Comparison of ENCODE assay signal across 8 cellular contexts in genomic region chrX:115562492-115562872, GRCh38. TPM values are rescaled to one million over a fixed set of nuclear protein-coding genes. Genes with fewer than 3 reads are reported as not detected.
A peak's percentile ranks its signal among the peaks of the same experiment; 100 is the strongest.
DNase-seq lines count a peak whose midpoint lies in the region; ATAC-seq, FAIRE-seq and TF ChIP-seq lines count a peak whose summit lies in the region.

No MANE protein-coding gene starts in this region.

- H3K27ac ChIP-seq in GM12878 (ENCODE audit: control insufficient read depth, insufficient read depth), result no peak overlapping the region
- H3K27ac ChIP-seq in iPS-20b (ENCODE audit: low read length), result no peak overlapping the region
- peak overlapping the region; percentile 66 to 92 (median 89) for H3K27ac ChIP-seq in stomach

- SMC1A ChIA-PET in GM12878 (lab: Charles Lee; ENCODE audit: uncharacterized antibody, unreplicated experiment), result interaction anchor here (0.6 to 5.9 kb wide), 28 partner anchors 10 to 235 kb away, joined by 3 to 79 read pairs (median 4); no protein-coding TSS in a partner anchor

- H2AFZ ChIP-seq in GM12878 (ENCODE audit: control insufficient read depth, low read depth, low read length), result no peak overlapping the region

- no TSS peak for BruUV-seq in GM12878 (replicated peaks; lab: Mats Ljungman, UMichigan)

- H3K27me3 Mint-ChIP-seq in HFFc6 (ENCODE audit: insufficient read depth), result peaks cover 2% of the 10 kb centered on the region; the same call in 1 of the 2 replicates

- DNase-seq in HFFc6 (peak; percentile 20), GM12878 (ENCODE audit: low read depth, low spot score) (no peak), stomach (no peak), LoVo (ENCODE audit: low spot score) (no peak), NCI-H2029 (lab: John Stamatoyannopoulos, UW) (no peak)
- no peak for DNase-seq in activated CD4-positive, alpha-beta T cell treated with anti-CD3 and anti-CD28 coated beads, Interleukin-2, amount 50 U/mL, for 48 hours
- DNase-seq in stimulated activated CD4-positive, alpha-beta T cell treated with anti-CD3 and anti-CD28 coated beads, Interleukin-2, amount 100 ng/mL, for 24 hours, result no peak

- 6% methylated on average over 8 of the region's 8 CpGs for WGBS in GM12878 (ENCODE audit: insufficient coverage, insufficient replicate concordance, low lambda C conversion rate, missing lambda C conversion rate)
- WGBS in stomach, 5 donors, result 10 to 21% (median 13%) methylated on average over 8 of the region's 8 CpGs

- H3K79me2 ChIP-seq in GM12878 (ENCODE audit: control insufficient read depth, insufficient read depth, low read length), result peaks cover 2% of the 10 kb centered on the region

- RAD21 ChIA-PET in GM12878 (lab: Charles Lee; ENCODE audit: unreplicated experiment), result interaction anchor here (0.7 to 4.9 kb wide), 23 partner anchors 18 to 233 kb away, joined by 3 to 50 read pairs (median 3); no protein-coding TSS in a partner anchor

- intact Hi-C loops in GM12878 (cut with micrococcal nuclease; ENCODE audit: unreplicated experiment), result loop anchor here (5.0 to 10.0 kb wide), 2 partner anchors 200 to 338 kb away; no protein-coding TSS in a partner anchor
- intact Hi-C loops in stomach (cut with DNase I; ENCODE audit: low total_unique reads), result no loop called here

- CTCF ChIA-PET in GM12878 (lab: Yijun Ruan, JAX), result interaction anchor here (0.7 to 5.6 kb wide), 12 partner anchors 15 to 396 kb away, joined by 3 to 62 read pairs (median 6); no protein-coding TSS in a partner anchor

- POLR2A ChIA-PET in GM12878 (lab: Charles Lee), result interaction anchor here (0.9 to 1.9 kb wide), 7 partner anchors 12 to 187 kb away, joined by 3 to 13 read pairs (median 5); no protein-coding TSS in a partner anchor

- TF ChIP-seq POLR2A in GM12878 (IDR thresholded peaks at IDR 0.05; ENCODE audit: low read depth, low read length), result no peak
- no peak for TF ChIP-seq POLR2A in stomach (IDR thresholded peaks at IDR 0.05)

- H3K4me1 ChIP-seq in GM12878 (ENCODE audit: control insufficient read depth, insufficient read depth, low read length) (no peaks in the 10 kb centered on the region), iPS-20b (ENCODE audit: insufficient read depth, low read length) (peaks cover 5% of the 10 kb centered on the region; the same call in 1 of the 2 replicates), stomach (peaks cover 0 to 15% (median 11%) of the 10 kb centered on the region in 4 donors)

- H4K20me1 ChIP-seq in GM12878 (ENCODE audit: control insufficient read depth, insufficient read depth), result no peaks in the 10 kb centered on the region

- H3K4me3 ChIP-seq in GM12878 (peak overlapping the region; percentile 25; the same call in 1 of the 2 replicates), iPS-20b (ENCODE audit: low read length) (peak overlapping the region; percentile 89), stomach (peak overlapping the region; percentile 54 to 64 (median 59))

- H3K36me3 ChIP-seq in GM12878 (ENCODE audit: control insufficient read depth in 2 of 2, insufficient read depth in 2 of 2, low read length in 1 of 2) (no peaks in the 10 kb centered on the region), iPS-20b (ENCODE audit: insufficient read depth, low read depth, low read length) (no peaks in the 10 kb centered on the region; the same call in 1 of the 2 replicates), stomach (no peaks in the 10 kb centered on the region)

- H3K9me3 ChIP-seq in GM12878 (replicated peaks; ENCODE audit: control insufficient read depth, insufficient read depth, low read length), result no peaks in the 10 kb centered on the region
- H3K9me3 ChIP-seq in iPS-20b (ENCODE audit: insufficient read depth, low read depth, low read length), result no peaks in the 10 kb centered on the region
- no peaks in the 10 kb centered on the region for H3K9me3 ChIP-seq in stomach

- TF ChIP-seq RAD21 in GM12878 (IDR thresholded peaks at IDR 0.05; ENCODE audit: insufficient read depth, low read depth, low read length), result no peak

- no peaks in the 10 kb centered on the region for H3K9me3 Mint-ChIP-seq in HFFc6

- peaks cover 0 to 3% of the 10 kb centered on the region in 2 experiments; a peak in 3 of 4 replicates for H3K27me3 ChIP-seq in GM12878 (replicated peaks in 1 of 2; ENCODE audit: control insufficient read depth in 2 of 2, insufficient read depth in 2 of 2, low read length in 1 of 2)
- no peaks in the 10 kb centered on the region for H3K27me3 ChIP-seq in iPS-20b (ENCODE audit: insufficient read depth, low read length)
- H3K27me3 ChIP-seq in stomach, result peaks cover 0 to 43% (median 5%) of the 10 kb centered on the region in 3 donors

- no peak for FAIRE-seq in GM12878 (lab: Jason Lieb, UNC)

- in situ Hi-C loops in GM12878 (cut with MboI), result loop anchor here (10.0 kb wide), 1 partner anchor 228 kb away; no protein-coding TSS in a partner anchor

- peak overlapping the region; percentile 90 for H3K27ac Mint-ChIP-seq in HFFc6

- no peak for ATAC-seq in GM12878

- no peak for TF ChIP-seq EP300 in GM12878 (IDR thresholded peaks at IDR 0.05; ENCODE audit: borderline replicate concordance in 1 of 2, control insufficient read depth in 1 of 2, low read depth in 2 of 2, low read length in 2 of 2)
- no peak for TF ChIP-seq EP300 in stomach (IDR thresholded peaks at IDR 0.05)

- peaks cover 49% of the 10 kb centered on the region for H3K4me1 Mint-ChIP-seq in HFFc6 (ENCODE audit: low read depth)

- H3K9ac ChIP-seq in GM12878 (ENCODE audit: control insufficient read depth, insufficient read depth, low read length) (no peak overlapping the region), iPS-20b (ENCODE audit: low read depth, low read length) (peak overlapping the region; percentile 88; the same call in 1 of the 2 replicates)

- TF ChIP-seq CTCF in HFFc6 (IDR thresholded peaks at IDR 0.05) (no peak), GM12878 (IDR thresholded peaks at IDR 0.05 in 2 of 3, conservative IDR thresholded peaks at IDR 0.05 in 1 of 3; ENCODE audit: control insufficient read depth in 2 of 3, extremely low read depth in 1 of 3, insufficient read depth in 1 of 3, low read depth in 3 of 3, low read length in 3 of 3) (no peak), stomach (IDR thresholded peaks at IDR 0.05) (no peak)

- peaks cover 6% of the 10 kb centered on the region; the same call in 1 of the 2 replicates for H3K36me3 Mint-ChIP-seq in HFFc6 (ENCODE audit: low read depth)

- no peak overlapping the region for H3K4me2 ChIP-seq in GM12878 (ENCODE audit: control insufficient read depth, insufficient read depth)

- peak overlapping the region; percentile 93 for H3K4me3 Mint-ChIP-seq in HFFc6

TF ChIP-seq in GM12878, 131 proteins besides CTCF, POLR2A, EP300 and RAD21 (continues in another document):
- no peak for TF ChIP-seq PML (IDR thresholded peaks at IDR 0.05; ENCODE audit: low read length)
- no peak for TF ChIP-seq RELA (IDR thresholded peaks at IDR 0.05; ENCODE audit: borderline replicate concordance, partially characterized antibody)
- no peak for TF ChIP-seq SUPT20H (IDR thresholded peaks at IDR 0.05; ENCODE audit: borderline replicate concordance, control insufficient read depth, low read depth, low read length)
- TF ChIP-seq BHLHE40 (IDR thresholded peaks at IDR 0.05; ENCODE audit: borderline replicate concordance in 1 of 2, low read depth in 2 of 2, low read length in 1 of 2), result peak in 1 of 2 experiments; percentile 53; a peak in 1 of 4 replicates
- TF ChIP-seq E4F1 (IDR thresholded peaks at IDR 0.05; ENCODE audit: borderline replicate concordance, partially characterized antibody), result no peak
- TF ChIP-seq RAD51 (IDR thresholded peaks at IDR 0.05), result peak; percentile 96
- TF ChIP-seq RCOR1 (conservative IDR thresholded peaks at IDR 0.05; ENCODE audit: low read depth, low read length), result no peak
- no peak for TF ChIP-seq HDAC2 (IDR thresholded peaks at IDR 0.05)

RNA-seq across cellular contexts. Expression of gene PLS3, which starts 1.5 kb away (rescaled TPM):
- 100 to 1,000 TPM; 206 to 281 (median 254) TPM for total RNA-seq in HFFc6 (2021; fragmentation: NEBNext Ultra II Directional; extraction: Animal tissue kit (Norgen Biotek cat#: 25700))
- 27.8 and 30.3 TPM in 2 replicates for total RNA-seq in GM12878 (2013; cell fraction: nucleolus; rRNA removed)
- total RNA-seq in GM12878 (2014; rRNA removed) (178 and 201 TPM in 2 replicates), GM12878 (2014; rRNA removed; fragmentation: Illumina TruSeq; extraction: Trizol) (231 TPM in 2 replicates), GM12878 (2021) (161 and 164 TPM in 2 replicates), stomach (100 to 1,000 TPM in 1 of 5 donors, 10 to 100 TPM in 3, 1 to 10 TPM in 1; 7.5 to 129 (median 59.6) TPM)
- 7.4 TPM for polyA plus RNA-seq in GM12878 (2011; ENCODE audit: low read depth)
- polyA plus RNA-seq in GM12878 (2011; rRNA removed) (47.6 and 83.4 TPM in 2 replicates), GM12878 (2014; fragmentation: Illumina TruSeq; extraction: Trizol) (233 and 285 TPM in 2 replicates), GM12878 (2014; fragmentation: Nextera tagmentation; extraction: Ambion mirVana) (100 to 1,000 TPM; 122 to 169 TPM), GM12878 (2014; rRNA removed) (119 and 130 TPM in 2 replicates), GM12878 (2016; fragmentation: Nextera tagmentation; extraction: Ambion mirVana) (100 to 1,000 TPM; 227 to 236 TPM), stomach (10 to 100 TPM; 21.5 to 36.0 (median 25.1) TPM)
- 16.3 and 22.1 TPM in 2 replicates for polyA plus RNA-seq in GM12878 (2011; cell fraction: cytosol; rRNA removed)
- 14.2 and 21.5 TPM in 2 replicates for polyA plus RNA-seq in GM12878 (2011; cell fraction: nucleus; rRNA removed)
- 8.4 and 13.8 TPM in 2 replicates for polyA plus RNA-seq in GM12878 (2012)
- 23.6 and 41.0 TPM in 2 replicates for polyA minus RNA-seq in GM12878 (2011; rRNA and poly(A)+ RNA removed)
- polyA minus RNA-seq in GM12878 (2011; cell fraction: cytosol; rRNA and poly(A)+ RNA removed), result 10.6 and 18.0 TPM in 2 replicates
- 3.4 and 5.9 TPM in 2 replicates for polyA minus RNA-seq in GM12878 (2011; cell fraction: nucleus; rRNA and poly(A)+ RNA removed)

Comparison
In these comparisons a context has a peak if more than half of its experiments do, and no peak if none do; other contexts are left out.
1. H3K27ac ChIP-seq: peak in stomach (5 of 5); none in GM12878 (single experiment) and iPS-20b (single experiment).
2. H3K4me3 ChIP-seq: peak in every context shown above with its lines; median percentile 89 in iPS-20b; 59 in stomach; 25 in GM12878.